In genomic region chr16:23835390-23836077, GRCh38 we compare ENCODE assay signal across 9 cellular contexts. TPM values are rescaled to one million over a fixed set of nuclear protein-coding genes. Genes with fewer than 3 reads are reported as not detected.
DNase-seq lines count a peak whose midpoint lies in the region; ATAC-seq, FAIRE-seq and TF ChIP-seq lines count a peak whose summit lies in the region.
"Had no signal": no experiment of that assay in that cellular context is flagged by ENCODE, and none has a peak within 500 bp of the region (broad histone marks: within the 10 kb centered on the region; RNA-seq: fewer than 3 reads in every experiment).

PRKCB (plus strand) TSS chr16:23835983.

- H3K4me1 ChIP-seq in mesodermal cell (ENCODE audit: control insufficient read depth, insufficient read depth, low read length, poor library complexity, severe bottlenecking), result peaks cover 6% of the 10 kb centered on the region

- H3K27ac ChIP-seq in mesodermal cell (ENCODE audit: low read depth, low read length, severe bottlenecking), result no peak within 1 kb of the TSS

- H3K4me3 Mint-ChIP-seq in activated CD8-positive, alpha-beta T cell treated with anti-CD3 and anti-CD28 coated beads, Interleukin-2, amount 10 ng/mL, durations not matched to agents 7 days and 5 days, result peak within 1 kb of the TSS; percentile 98
- H3K4me3 Mint-ChIP-seq in effector memory CD8-positive, alpha-beta T cell, result peak within 1 kb of the TSS; percentile 89 to 98

- POLR2A ChIA-PET in HEK293T (lab: Yijun Ruan, JAX), result no interaction called here
- POLR2A ChIA-PET in activated CD8-positive, alpha-beta T cell treated with anti-CD3 and anti-CD28 coated beads, Interleukin-2, amount 10 ng/mL, durations not matched to agents 7 days and 5 days (lab: Charles Lee), result interaction anchor here (0.7 to 0.9 kb wide), 2 partner anchors 9 to 28 kb away, joined by 3 to 4 read pairs; no protein-coding TSS in a partner anchor

- WGBS in mesodermal cell (ENCODE audit: insufficient coverage in 2 of 2), 2 experiments, result 0 to 1% methylated on average over 27 to 30 of the region's 63 CpGs

- DNase-seq in GM12892 (ENCODE audit: insufficient read length), result peak; percentile 93
- DNase-seq in HEK293T (ENCODE audit: extremely low spot score), result peak; percentile 96
- DNase-seq in NCI-H2227 (lab: John Stamatoyannopoulos, UW; ENCODE audit: unreplicated experiment), result peak; percentile 92
- DNase-seq in activated CD8-positive, alpha-beta T cell treated with anti-CD3 and anti-CD28 coated beads, Interleukin-2, amount 10 ng/mL, durations not matched to agents 7 days and 5 days, result peak; percentile 92
- DNase-seq in effector memory CD8-positive, alpha-beta T cell, result peak; percentile 88 to 92 (median 90)
- DNase-seq in stimulated activated CD8-positive, alpha-beta memory T cell treated with anti-CD3 and anti-CD28 coated beads, Interleukin-15, amount 100 ng/mL, for 4 hours (ENCODE audit: low read depth in 2 of 2), result peak; percentile 69 to 82
- no peak for DNase-seq in NCI-H446 (lab: John Stamatoyannopoulos, UW)

- peaks cover 36% of the 10 kb centered on the region for H3K36me3 Mint-ChIP-seq in activated CD8-positive, alpha-beta T cell treated with anti-CD3 and anti-CD28 coated beads, Interleukin-2, amount 10 ng/mL, durations not matched to agents 7 days and 5 days (ENCODE audit: low read depth)
- H3K36me3 Mint-ChIP-seq in effector memory CD8-positive, alpha-beta T cell (ENCODE audit: insufficient read depth), result peaks cover 4% of the 10 kb centered on the region

- peaks cover 10% of the 10 kb centered on the region for H3K9me3 Mint-ChIP-seq in activated CD8-positive, alpha-beta T cell treated with anti-CD3 and anti-CD28 coated beads, Interleukin-2, amount 10 ng/mL, durations not matched to agents 7 days and 5 days (ENCODE audit: insufficient read depth)
- H3K9me3 Mint-ChIP-seq in effector memory CD8-positive, alpha-beta T cell, result no peaks in the 10 kb centered on the region

- H3K4me3 ChIP-seq in mesodermal cell (ENCODE audit: extremely low read depth, insufficient read depth, low read length, poor library complexity, severe bottlenecking), result peak within 1 kb of the TSS; percentile 48

- no peaks in the 10 kb centered on the region for H3K9me3 ChIP-seq in mesodermal cell (ENCODE audit: control insufficient read depth, low read length)

- H3K4me1 Mint-ChIP-seq in activated CD8-positive, alpha-beta T cell treated with anti-CD3 and anti-CD28 coated beads, Interleukin-2, amount 10 ng/mL, durations not matched to agents 7 days and 5 days (ENCODE audit: low read depth), result peaks cover 60% of the 10 kb centered on the region
- peaks cover 37 to 39% of the 10 kb centered on the region in 2 donors for H3K4me1 Mint-ChIP-seq in effector memory CD8-positive, alpha-beta T cell (ENCODE audit: low read depth in 2 of 2)

- H3K36me3 ChIP-seq in mesodermal cell (ENCODE audit: control insufficient read depth, insufficient read depth, low read length), result no peaks in the 10 kb centered on the region

- FAIRE-seq in GM12892 (lab: Jason Lieb, UNC), result peak; percentile 96
- FAIRE-seq: islet of Langerhans had no signal

- peak within 1 kb of the TSS; percentile 90 for H3K27ac Mint-ChIP-seq in activated CD8-positive, alpha-beta T cell treated with anti-CD3 and anti-CD28 coated beads, Interleukin-2, amount 10 ng/mL, durations not matched to agents 7 days and 5 days
- H3K27ac Mint-ChIP-seq in effector memory CD8-positive, alpha-beta T cell, result peak within 1 kb of the TSS; percentile 83 to 90

- peak; percentile 65; the same call in 1 of the 2 replicates for TF ChIP-seq POLR2A in GM12892 (IDR thresholded peaks at IDR 0.05; ENCODE audit: low read depth, low read length)

- CTCF ChIA-PET in HEK293T (lab: Yijun Ruan, JAX), result no interaction called here
- CTCF ChIA-PET in activated CD8-positive, alpha-beta T cell treated with anti-CD3 and anti-CD28 coated beads, Interleukin-2, amount 10 ng/mL, durations not matched to agents 7 days and 5 days (lab: Charles Lee), result interaction anchor here (0.9 to 1.0 kb wide), 3 partner anchors 9 to 175 kb away, joined by 5 read pairs; no protein-coding TSS in a partner anchor

- ATAC-seq in activated CD8-positive, alpha-beta T cell treated with anti-CD3 and anti-CD28 coated beads, Interleukin-2, amount 10 ng/mL, durations not matched to agents 7 days and 5 days, result peak; percentile 90
- peak; percentile 87 for ATAC-seq in effector memory CD8-positive, alpha-beta T cell (replicated peaks)

- H3K27me3 Mint-ChIP-seq in activated CD8-positive, alpha-beta T cell treated with anti-CD3 and anti-CD28 coated beads, Interleukin-2, amount 10 ng/mL, durations not matched to agents 7 days and 5 days (ENCODE audit: low read depth), result no peaks in the 10 kb centered on the region
- no peaks in the 10 kb centered on the region for H3K27me3 Mint-ChIP-seq in effector memory CD8-positive, alpha-beta T cell

TF ChIP-seq in HEK293T, 16 proteins besides CTCF, POLR2A, EP300 and RAD21:
- TF ChIP-seq PKNOX1 (IDR thresholded peaks at IDR 0.05) (peak; percentile 75), BHLHE40 (IDR thresholded peaks at IDR 0.05; ENCODE audit: borderline replicate concordance) (no peak), CTBP1 (IDR thresholded peaks at IDR 0.05; ENCODE audit: borderline replicate concordance) (no peak), HDGF (IDR thresholded peaks at IDR 0.05; ENCODE audit: borderline replicate concordance) (no peak), ELF4 (IDR thresholded peaks at IDR 0.05) (no peak), TARDBP (IDR thresholded peaks at IDR 0.05) (no peak), ZNF384 (IDR thresholded peaks at IDR 0.05) (no peak), FOXK2 (IDR thresholded peaks at IDR 0.05) (no peak)

RNA-seq across cellular contexts. Expression of gene PRKCB, which starts in this region (rescaled TPM):
- polyA plus RNA-seq in GM12892 (2012; ENCODE audit: missing spikeins), result 107 TPM
- total RNA-seq in activated CD8-positive, alpha-beta T cell treated with anti-CD3 and anti-CD28 coated beads, Interleukin-2, amount 10 ng/mL, durations not matched to agents 7 days and 5 days, result 100 to 1,000 TPM; 101 to 105 TPM
- 5.8 TPM for polyA plus RNA-seq in mesodermal cell (2013, experiment 1 of 2)
- 3.0 TPM for polyA plus RNA-seq in mesodermal cell (2013, experiment 2 of 2)

Comparison
In these comparisons a context has a peak if more than half of its experiments do, and no peak if none do; other contexts are left out.
1. DNase-seq: peak in GM12892 (single experiment), HEK293T (single experiment), NCI-H2227 (single experiment), activated CD8-positive, alpha-beta T cell treated with anti-CD3 and anti-CD28 coated beads, Interleukin-2, amount 10 ng/mL, durations not matched to agents 7 days and 5 days (single experiment), effector memory CD8-positive, alpha-beta T cell (3 of 3) and stimulated activated CD8-positive, alpha-beta memory T cell treated with anti-CD3 and anti-CD28 coated beads, Interleukin-15, amount 100 ng/mL, for 4 hours (2 of 2); none in NCI-H446 (0 of 2).